8 cellular contexts compared by ENCODE assay signal in the genomic region with DNA sequence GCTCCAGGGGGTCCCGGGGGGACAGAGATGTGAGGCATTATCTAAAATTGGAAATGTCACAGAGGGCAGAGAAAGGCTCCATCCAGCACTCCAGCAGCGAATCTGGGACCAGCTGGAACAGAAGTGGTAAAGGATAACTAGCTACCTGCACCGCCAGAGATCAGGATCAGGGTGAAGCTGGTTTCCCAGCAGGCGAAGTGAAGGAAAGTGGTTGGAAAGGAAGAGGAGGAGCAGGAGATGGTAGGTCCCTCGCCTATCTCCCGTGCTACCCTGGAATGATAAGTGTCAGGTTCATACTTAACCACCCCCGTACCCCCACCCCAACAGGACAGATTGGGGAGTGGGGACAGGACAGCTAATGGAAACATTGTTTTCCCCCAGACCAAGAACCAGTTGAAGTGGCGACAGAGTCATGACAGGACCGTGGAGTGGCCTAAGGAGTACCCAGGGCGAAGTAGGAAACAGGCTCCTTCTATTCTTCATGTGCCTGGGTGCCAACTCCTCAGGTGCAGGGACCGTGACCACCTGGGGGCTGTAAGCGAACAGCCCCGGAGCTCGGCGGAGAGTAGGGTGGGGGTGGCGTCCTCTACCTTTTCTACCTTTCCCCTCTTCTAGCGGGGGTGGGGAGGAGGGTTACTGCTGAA.
DNase-seq lines count a peak whose midpoint lies in the region; ATAC-seq and TF ChIP-seq lines count a peak whose summit lies in the region.

No MANE protein-coding gene starts in this region.

- no peak overlapping the region for H2AFZ ChIP-seq in OCI-LY1 (ENCODE audit: low read length)

- TF ChIP-seq CTCF in OCI-LY1 (IDR thresholded peaks at IDR 0.05; ENCODE audit: low read length), result no peak
- TF ChIP-seq CTCF in neutrophil (IDR thresholded peaks at IDR 0.05), result no peak

- H3K4me1 ChIP-seq in ES-I3 (ENCODE audit: insufficient read depth, low read length) (peaks cover 7% of the 10 kb centered on the region; the same call in 1 of the 2 replicates), OCI-LY1 (ENCODE audit: insufficient read depth, low read length, severe bottlenecking) (peaks cover 31% of the 10 kb centered on the region), neutrophil (ENCODE audit: control insufficient read depth in 1 of 2, insufficient read depth in 1 of 2, low read depth in 1 of 2, low read length in 1 of 2) (peaks cover 16 to 22% of the 10 kb centered on the region in 2 experiments)

- H3K4me3 ChIP-seq in OCI-LY1 (ENCODE audit: low read depth, low read length, poor library complexity, severe bottlenecking) (peak overlapping the region; percentile 74), neutrophil (ENCODE audit: low read depth in 1 of 2, low read length in 1 of 2) (peak overlapping the region; percentile 82 to 92)

- H3K36me3 ChIP-seq in ES-I3 (ENCODE audit: insufficient read depth, low read length) (peaks cover 5% of the 10 kb centered on the region), OCI-LY1 (ENCODE audit: insufficient read depth, low read length) (peaks cover 38% of the 10 kb centered on the region), neutrophil (peaks cover 31% of the 10 kb centered on the region)

- H4K20me1 ChIP-seq in OCI-LY1 (ENCODE audit: insufficient read depth, low read length), result no peaks in the 10 kb centered on the region

- H3K27ac ChIP-seq in OCI-LY1 (ENCODE audit: low read depth, low read length, poor library complexity, severe bottlenecking), result peak overlapping the region; percentile 83
- peak overlapping the region; percentile 33 for H3K27ac ChIP-seq in epithelial cell of prostate
- peak overlapping the region; percentile 78 for H3K27ac ChIP-seq in neutrophil

- peak overlapping the region; percentile 97 for H3K4me2 ChIP-seq in OCI-LY1 (ENCODE audit: low read length)

- H3K9ac ChIP-seq in ES-I3 (ENCODE audit: low read depth, low read length), result peak overlapping the region; percentile 65
- peak overlapping the region; percentile 70 for H3K9ac ChIP-seq in OCI-LY1 (ENCODE audit: low read length)

- ATAC-seq in HG03039 (IDR thresholded peaks at IDR 0.05; ENCODE audit: unreplicated experiment) (no peak), HG02678 (IDR thresholded peaks at IDR 0.05; ENCODE audit: unreplicated experiment) (no peak)

- no peaks in the 10 kb centered on the region for H3F3A ChIP-seq in OCI-LY1 (ENCODE audit: insufficient read depth, low read length)

- H3K9me2 ChIP-seq in OCI-LY1 (ENCODE audit: low read depth, low read length), result no peaks in the 10 kb centered on the region

- no peaks in the 10 kb centered on the region for H3K79me2 ChIP-seq in OCI-LY1 (ENCODE audit: insufficient read depth, low read length)

- DNase-seq in epithelial cell of prostate (ENCODE audit: low read depth, low spot score), result no peak
- DNase-seq in SHP77 (lab: John Stamatoyannopoulos, UW), result no peak
- no peak for DNase-seq in C1 segment of cervical spinal cord (lab: John Stamatoyannopoulos, UW)

- H3K9me3 ChIP-seq in ES-I3 (ENCODE audit: control insufficient read depth, insufficient read depth, low read length), result no peaks in the 10 kb centered on the region
- H3K9me3 ChIP-seq in OCI-LY1 (ENCODE audit: low read length), result no peaks in the 10 kb centered on the region
- no peaks in the 10 kb centered on the region for H3K9me3 ChIP-seq in neutrophil

- H3K27me3 ChIP-seq in OCI-LY1 (ENCODE audit: insufficient read depth, low read length) (no peaks in the 10 kb centered on the region), neutrophil (no peaks in the 10 kb centered on the region)

Comparison
In these comparisons a context has a peak if more than half of its experiments do, and no peak if none do; other contexts are left out.
1. H3K27ac ChIP-seq: peak in every context shown above with its lines; median percentile 83 in OCI-LY1; 78 in neutrophil; 33 in epithelial cell of prostate.